8 cellular contexts compared by ENCODE assay signal in genomic region chr4:2933566-2934076, GRCh38. TPM values are rescaled to one million over a fixed set of nuclear protein-coding genes. Genes with fewer than 3 reads are reported as not detected.
DNase-seq lines count a peak whose midpoint lies in the region; ATAC-seq and TF ChIP-seq lines count a peak whose summit lies in the region.

No MANE protein-coding gene starts in this region.

- peaks cover 63% of the 10 kb centered on the region for H3K4me1 Mint-ChIP-seq in activated B cell treated with CpG ODN at 0.5 μM for 24 hours

- peak overlapping the region; percentile 90 for H3K27ac Mint-ChIP-seq in activated B cell treated with CpG ODN at 0.5 μM for 24 hours

- no peaks in the 10 kb centered on the region for H3K27me3 Mint-ChIP-seq in activated B cell treated with CpG ODN at 0.5 μM for 24 hours

- TF ChIP-seq CTCF in GM06990 (IDR thresholded peaks at IDR 0.05; ENCODE audit: insufficient read depth, low read length, poor library complexity, severe bottlenecking) (no peak), activated B cell treated with CpG ODN at 0.5 μM for 24 hours (IDR thresholded peaks at IDR 0.05) (no peak)

- H3K36me3 Mint-ChIP-seq in activated B cell treated with CpG ODN at 0.5 μM for 24 hours (ENCODE audit: low read depth), result peaks cover 52% of the 10 kb centered on the region

- H3K27me3 ChIP-seq in GM06990 (replicated peaks; ENCODE audit: control insufficient read depth, insufficient read depth, low read length), result no peaks in the 10 kb centered on the region

- DNase-seq in GM06990 (ENCODE audit: extremely low read depth, insufficient read length), result peak; percentile 30
- no peak for DNase-seq in activated B cell treated with CpG ODN at 0.5 μM for 24 hours
- peak; percentile 70 for DNase-seq in cardiac septum (ENCODE audit: low spot score)
- DNase-seq in retina, result peak; percentile 64
- no peak for DNase-seq in central memory CD4-positive, alpha-beta T cell
- no peak for DNase-seq in HT-29 (ENCODE audit: low spot score)
- no peak for DNase-seq in NCI-H1694 treated with DMSO at 0.1 percent for 48 hours (lab: John Stamatoyannopoulos, UW)

- no peak for ATAC-seq in activated B cell treated with CpG ODN at 0.5 μM for 24 hours (ENCODE audit: low read depth)
- no peak for ATAC-seq in HG02870 (IDR thresholded peaks at IDR 0.05; ENCODE audit: unreplicated experiment)

- POLR2A ChIA-PET in activated B cell treated with CpG ODN at 0.5 μM for 24 hours (lab: Charles Lee), result interaction anchor here (1.0 to 2.4 kb wide), 3 partner anchors 170 to 187 kb away, joined by 6 to 8 read pairs (median 7); partner anchors contain the start of gene TNIP2

- no peaks in the 10 kb centered on the region for H3K9me3 Mint-ChIP-seq in activated B cell treated with CpG ODN at 0.5 μM for 24 hours

- H3K4me3 Mint-ChIP-seq in activated B cell treated with CpG ODN at 0.5 μM for 24 hours, result peak overlapping the region; percentile 88

- H3K36me3 ChIP-seq in GM06990 (ENCODE audit: control insufficient read depth, insufficient read depth, low read length), result peaks cover 25% of the 10 kb centered on the region

- intact Hi-C loops in activated B cell treated with CpG ODN at 0.5 μM for 24 hours (cut with micrococcal nuclease), result loop anchor here (1.0 to 10.0 kb wide), 7 partner anchors 30 to 689 kb away; partner anchors contain the start of genes CFAP99, GRK4, HAUS3 and NOP14
- intact Hi-C loops in cardiac septum (cut with DNase I), result loop anchor here (2.0 to 5.0 kb wide), 2 partner anchors 91 to 177 kb away; partner anchors contain the start of genes ADD1 and TNIP2

- H3K4me3 ChIP-seq in GM06990 (replicated peaks; ENCODE audit: low read depth, low read length), result peak overlapping the region; percentile 80

- CTCF ChIA-PET in activated B cell treated with CpG ODN at 0.5 μM for 24 hours (lab: Charles Lee), result no interaction called here

RNA-seq across cellular contexts. Expression of gene NOP14, which starts 29.6 kb away (rescaled TPM):
- total RNA-seq in activated B cell treated with CpG ODN at 0.5 μM for 24 hours (56.3 and 57.3 TPM in 2 replicates), cardiac septum (16.1 TPM)
- total RNA-seq in HT-29 (2014; rRNA removed; shearing (Covaris generic)), result 26.2 and 29.2 TPM in 2 replicates

RNA-seq across cellular contexts. Expression of gene GRK4, which starts 29.8 kb away (rescaled TPM):
- total RNA-seq in activated B cell treated with CpG ODN at 0.5 μM for 24 hours (1.4 and 2.1 TPM in 2 replicates), cardiac septum (13.5 TPM)
- 2.3 and 3.7 TPM in 2 replicates for total RNA-seq in HT-29 (2014; rRNA removed; shearing (Covaris generic))

Comparison
In these comparisons a context has a peak if more than half of its experiments do, and no peak if none do; other contexts are left out.
1. DNase-seq: peak in GM06990 (single experiment), cardiac septum (single experiment) and retina (single experiment); none in activated B cell treated with CpG ODN at 0.5 μM for 24 hours (single experiment), central memory CD4-positive, alpha-beta T cell (single experiment), HT-29 (single experiment) and NCI-H1694 treated with DMSO at 0.1 percent for 48 hours (single experiment).